13 cellular contexts compared by ENCODE assay signal in the genomic region with DNA sequence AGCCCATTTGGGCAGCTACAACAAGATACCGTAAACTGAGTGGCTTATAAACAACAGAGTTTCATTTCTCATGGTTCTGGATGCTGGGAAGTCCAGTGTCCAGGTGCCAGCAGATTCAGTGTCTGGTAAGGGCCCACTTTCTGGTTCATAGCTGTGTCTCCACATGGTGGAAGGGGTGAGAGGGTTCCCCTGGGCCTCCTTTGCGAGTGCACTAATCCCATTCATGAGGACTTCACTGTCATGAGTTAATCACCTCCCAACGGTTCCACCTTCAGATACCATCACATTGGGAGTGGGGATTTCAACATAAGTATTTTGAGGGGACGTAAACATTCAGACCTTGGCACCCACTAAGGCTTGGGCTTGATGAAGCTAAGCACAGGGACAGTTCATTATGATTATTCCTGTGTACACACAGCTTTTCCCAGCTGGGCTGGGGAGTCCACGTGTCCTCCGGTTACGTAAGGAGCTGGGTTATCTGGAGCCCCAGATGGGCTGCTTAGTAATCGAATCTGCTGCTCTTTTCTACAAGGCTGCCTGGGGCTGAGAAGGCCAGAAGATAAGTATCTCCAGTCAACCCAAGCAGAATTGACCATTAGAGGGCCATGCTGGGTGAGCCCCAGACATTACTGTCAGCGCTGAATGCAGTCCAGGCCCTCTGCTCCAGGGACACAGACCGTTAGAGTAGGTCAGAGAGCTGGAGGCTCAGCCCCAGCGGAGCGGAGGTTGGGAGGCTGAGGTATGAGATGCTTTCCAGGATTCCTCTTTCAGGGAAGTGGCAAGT. TPM values are rescaled to one million over a fixed set of nuclear protein-coding genes. Genes with fewer than 3 reads are reported as not detected.
DNase-seq lines count a peak whose midpoint lies in the region; FAIRE-seq and TF ChIP-seq lines count a peak whose summit lies in the region.
"Had no signal": no experiment of that assay in that cellular context is flagged by ENCODE, and none has a peak within 500 bp of the region (broad histone marks: within the 10 kb centered on the region; RNA-seq: fewer than 3 reads in every experiment).

No MANE protein-coding gene starts in this region.

- peaks cover 57% of the 10 kb centered on the region for H3K4me1 Mint-ChIP-seq in chondrocyte (ENCODE audit: low read depth)

- TF ChIP-seq CTCF in right atrium auricular region (IDR thresholded peaks at IDR 0.05) (no peak), retinal pigment epithelial cell (conservative IDR thresholded peaks at IDR 0.05; ENCODE audit: low read depth, low read length) (no peak), chondrocyte (IDR thresholded peaks at IDR 0.05) (no peak)

- H3K27me3 Mint-ChIP-seq in chondrocyte (ENCODE audit: low read depth): no peaks in the 10 kb centered on the region

- no peak overlapping the region for H3K27ac Mint-ChIP-seq in chondrocyte (ENCODE audit: unreplicated experiment)

- H3K4me1 ChIP-seq in adipocyte (ENCODE audit: control insufficient read depth, insufficient read depth, low read length) (peaks cover 63% of the 10 kb centered on the region), right atrium auricular region (peaks cover 0 to 90% of the 10 kb centered on the region in 2 donors)

- H3K9me3 Mint-ChIP-seq in chondrocyte (ENCODE audit: low read depth): no peaks in the 10 kb centered on the region

- H3K36me3 ChIP-seq in adipocyte (ENCODE audit: control insufficient read depth, insufficient read depth, low read length, severe bottlenecking): no peaks in the 10 kb centered on the region
- no peaks in the 10 kb centered on the region for H3K36me3 ChIP-seq in right atrium auricular region

- peak overlapping the region; percentile 11 for H3K4me3 ChIP-seq in adipocyte (ENCODE audit: low read length)
- H3K4me3 ChIP-seq in right atrium auricular region: no peak overlapping the region
- H3K4me3 ChIP-seq in retinal pigment epithelial cell (ENCODE audit: low read length): no peak overlapping the region

- H3K9ac ChIP-seq in adipocyte (ENCODE audit: low read length): no peak overlapping the region

- H3K36me3 Mint-ChIP-seq in chondrocyte (ENCODE audit: low read depth): peaks cover 2% of the 10 kb centered on the region

- H3K27ac ChIP-seq in right atrium auricular region: peak overlapping the region; percentile 6 to 89

- H3K4me3 Mint-ChIP-seq in chondrocyte (ENCODE audit: unreplicated experiment): no peak overlapping the region

- DNase-seq in EH (ENCODE audit: low read depth) (peak; percentile 45), adipocyte (ENCODE audit: low read depth) (no peak), right atrium auricular region (ENCODE audit: low spot score) (peak; percentile 78), retinal pigment epithelial cell (ENCODE audit: low read depth) (peak; percentile 85), chondrocyte (ENCODE audit: low spot score) (no peak), NOMO-1 treated with DMSO at 0.1 percent for 48 hours (lab: John Stamatoyannopoulos, UW; ENCODE audit: unreplicated experiment) (no peak), NCI-H1436 (lab: John Stamatoyannopoulos, UW) (no peak), GM19239 (ENCODE audit: insufficient read length, low spot score) (no peak)
- DNase-seq: activated CD8-positive, alpha-beta memory T cell treated with anti-CD3 and anti-CD28 coated beads for 24 hours; activated naive CD4-positive, alpha-beta T cell treated with anti-CD3 and anti-CD28 coated beads, Interleukin-2, amount 50 U/mL, for 16 hours; AML-193; kidney glomerular epithelial cell; NCI-H2107 had no signal

- FAIRE-seq in GM19239 (lab: Jason Lieb, UNC): no peak

- H3K27me3 ChIP-seq in adipocyte (replicated peaks; ENCODE audit: control insufficient read depth, insufficient read depth, low read length) (no peaks in the 10 kb centered on the region), right atrium auricular region (no peaks in the 10 kb centered on the region)

- no peaks in the 10 kb centered on the region for H3K9me3 ChIP-seq in adipocyte (ENCODE audit: control insufficient read depth, low read length)
- no peaks in the 10 kb centered on the region for H3K9me3 ChIP-seq in right atrium auricular region

RNA-seq across cellular contexts. Expression of a gene that starts 42.7 kb away (rescaled TPM):
- total RNA-seq in right atrium auricular region (100 to 1,000 TPM; 257 to 311 TPM), chondrocyte (14.5 to 126 TPM (median 122 TPM) in 3 replicates)

Comparison
In these comparisons a context has a peak if more than half of its experiments do, and no peak if none do; other contexts are left out.
1. DNase-seq: peak in EH (single experiment), right atrium auricular region (single experiment) and retinal pigment epithelial cell (single experiment); none in adipocyte (single experiment), chondrocyte (single experiment), NOMO-1 treated with DMSO at 0.1 percent for 48 hours (single experiment), NCI-H1436 (single experiment) and GM19239 (single experiment).